Comparison of ENCODE assay signal across 2 cellular contexts in the genomic region with DNA sequence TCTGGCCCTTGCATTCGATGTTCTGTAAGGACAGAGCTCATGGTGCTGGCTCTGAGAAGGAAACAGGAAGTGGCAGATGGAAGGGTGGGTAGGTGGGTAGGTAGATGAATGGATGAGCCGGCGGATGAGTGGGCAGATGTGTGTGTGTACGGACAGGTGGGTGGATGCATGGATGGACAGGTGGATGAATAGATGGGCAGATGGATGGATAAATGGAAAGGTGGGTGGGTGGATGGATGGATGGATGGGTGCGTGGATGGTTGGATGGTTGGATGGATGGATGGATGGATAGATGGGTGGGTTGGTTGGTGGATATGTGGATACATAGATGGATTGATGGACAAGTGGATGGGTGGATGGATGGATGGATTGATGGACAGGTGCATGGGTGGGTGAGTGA.
TF ChIP-seq lines count a peak whose summit lies in the region.

No MANE protein-coding gene starts in this region.

TF ChIP-seq in IMR-90, 13 proteins besides CTCF, POLR2A, EP300 and RAD21:
- TF ChIP-seq FOS (IDR thresholded peaks at IDR 0.05; ENCODE audit: low read depth, low read length) (no peak), MXI1 (IDR thresholded peaks at IDR 0.05; ENCODE audit: borderline replicate concordance, low read depth, low read length) (no peak), SMC3 (IDR thresholded peaks at IDR 0.05; ENCODE audit: low read depth, low read length) (no peak), ELK1 (IDR thresholded peaks at IDR 0.05; ENCODE audit: borderline replicate concordance, low read depth, low read length) (no peak), CEBPB (IDR thresholded peaks at IDR 0.05; ENCODE audit: low read depth, low read length) (no peak), BHLHE40 (IDR thresholded peaks at IDR 0.05; ENCODE audit: low read depth, low read length) (no peak), CHD1 (IDR thresholded peaks at IDR 0.05; ENCODE audit: low read depth, low read length) (no peak)
- TF ChIP-seq, protein P1, sequence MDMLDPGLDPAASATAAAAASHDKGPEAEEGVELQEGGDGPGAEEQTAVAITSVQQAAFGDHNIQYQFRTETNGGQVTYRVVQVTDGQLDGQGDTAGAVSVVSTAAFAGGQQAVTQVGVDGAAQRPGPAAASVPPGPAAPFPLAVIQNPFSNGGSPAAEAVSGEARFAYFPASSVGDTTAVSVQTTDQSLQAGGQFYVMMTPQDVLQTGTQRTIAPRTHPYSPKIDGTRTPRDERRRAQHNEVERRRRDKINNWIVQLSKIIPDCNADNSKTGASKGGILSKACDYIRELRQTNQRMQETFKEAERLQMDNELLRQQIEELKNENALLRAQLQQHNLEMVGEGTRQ (IDR thresholded peaks at IDR 0.05; ENCODE audit: low read depth, low read length), result no peak

TF ChIP-seq in K562, 482 proteins besides CTCF, POLR2A, EP300 and RAD21:
- TF ChIP-seq EHMT2 (IDR thresholded peaks at IDR 0.05) (0 out of 2 replicates have a peak, but pooled peaks have one; percentile 30), SPI1 (IDR thresholded peaks at IDR 0.05; ENCODE audit: borderline replicate concordance, low read depth, low read length) (peak; percentile 60; the same call in 1 of the 2 replicates), FOXP1 (CRISPR knock-in tag; IDR thresholded peaks at IDR 0.05) (no peak)
